Comparison of ENCODE assay signal across 9 cellular contexts in the genomic region with DNA sequence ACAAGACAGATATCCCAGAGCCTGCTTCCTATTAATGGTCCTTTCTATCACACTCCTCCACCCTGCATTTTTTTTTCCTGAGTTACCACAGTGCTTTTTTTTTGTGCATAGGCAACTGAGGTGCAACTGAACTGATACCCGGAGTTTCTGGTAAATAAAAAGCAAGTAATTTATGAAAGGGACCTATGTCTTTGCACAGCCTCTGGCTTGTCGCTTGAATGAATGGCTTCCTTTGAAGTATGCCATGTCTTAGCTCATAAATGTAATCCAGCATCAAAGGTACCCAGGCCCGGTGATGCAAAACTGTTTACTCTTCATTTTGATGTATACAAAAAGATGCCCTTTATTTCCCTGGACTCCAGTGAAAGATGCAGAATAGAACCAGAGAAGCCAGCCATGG. TPM values are rescaled to one million over a fixed set of nuclear protein-coding genes. Genes with fewer than 3 reads are reported as not detected.
"Had no signal": no experiment of that assay in that cellular context is flagged by ENCODE, and none has a peak within 500 bp of the region (broad histone marks: within the 10 kb centered on the region; RNA-seq: fewer than 3 reads in every experiment).

No MANE protein-coding gene starts in this region.

- DNase-seq: GOT3, H9, HCEC 1CT, KBM-7 had no signal

- H3K4me2 ChIP-seq: KMS-11 had no signal

- H3K9me3 Mint-ChIP-seq: H9, IgD-negative memory B cell had no signal

- FAIRE-seq: H54, HepG2 had no signal

- H3K27ac ChIP-seq: KMS-11 had no signal

- ATAC-seq: HepG2 had no signal

- H3K27ac Mint-ChIP-seq: H9, IgD-negative memory B cell had no signal

- H3K9ac ChIP-seq: KMS-11 had no signal

- H3K36me3 Mint-ChIP-seq: IgD-negative memory B cell had no signal

- H3K4me3 Mint-ChIP-seq: IgD-negative memory B cell had no signal

RNA-seq across cellular contexts. Expression of a gene that starts 31.8 kb away (rescaled TPM):
- total RNA-seq: H9, HepG2, HT1080 had no signal
- polyA plus RNA-seq: HepG2, IgD-negative memory B cell had no signal
